1 cellular context compared by ENCODE assay signal in the genomic region with DNA sequence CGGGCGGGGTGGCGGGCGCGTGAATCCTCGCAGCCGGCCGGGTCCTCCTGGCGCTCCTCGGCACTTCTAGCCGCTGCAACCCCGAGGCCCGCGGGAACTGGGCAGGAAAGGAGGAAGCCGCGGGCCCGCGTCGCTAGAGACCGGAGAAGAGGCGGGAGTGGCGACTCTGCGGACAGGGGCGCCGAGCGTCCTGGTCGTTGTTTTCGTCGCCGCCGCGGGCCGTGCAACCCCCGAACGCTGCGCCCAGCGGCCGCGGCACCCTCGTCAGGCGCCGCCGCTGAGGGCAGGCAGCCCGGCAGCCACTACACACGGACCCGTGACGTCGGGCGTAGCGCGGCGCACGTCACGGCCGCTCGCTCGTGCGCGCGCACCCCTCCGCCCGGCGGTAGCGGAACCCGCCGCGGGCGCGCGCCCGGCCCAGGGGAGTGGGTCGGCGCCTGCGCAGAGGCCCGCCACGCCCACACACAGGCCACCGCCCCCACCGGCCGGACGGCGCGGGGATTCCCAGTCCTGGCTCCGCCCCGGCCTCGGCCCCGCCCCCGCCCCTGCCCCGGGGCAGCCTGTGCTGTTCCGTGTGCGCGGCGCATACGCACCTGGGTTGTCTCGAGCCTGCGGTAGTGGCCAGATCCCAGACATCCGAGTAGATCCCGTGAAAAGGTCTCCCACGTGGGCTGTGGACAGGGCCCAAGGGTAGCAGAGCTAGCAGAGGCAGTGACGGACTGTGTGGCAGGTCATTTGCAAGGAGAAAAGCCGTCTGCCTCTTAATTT.
TF ChIP-seq lines count a peak whose summit lies in the region.

A gene with protein sequence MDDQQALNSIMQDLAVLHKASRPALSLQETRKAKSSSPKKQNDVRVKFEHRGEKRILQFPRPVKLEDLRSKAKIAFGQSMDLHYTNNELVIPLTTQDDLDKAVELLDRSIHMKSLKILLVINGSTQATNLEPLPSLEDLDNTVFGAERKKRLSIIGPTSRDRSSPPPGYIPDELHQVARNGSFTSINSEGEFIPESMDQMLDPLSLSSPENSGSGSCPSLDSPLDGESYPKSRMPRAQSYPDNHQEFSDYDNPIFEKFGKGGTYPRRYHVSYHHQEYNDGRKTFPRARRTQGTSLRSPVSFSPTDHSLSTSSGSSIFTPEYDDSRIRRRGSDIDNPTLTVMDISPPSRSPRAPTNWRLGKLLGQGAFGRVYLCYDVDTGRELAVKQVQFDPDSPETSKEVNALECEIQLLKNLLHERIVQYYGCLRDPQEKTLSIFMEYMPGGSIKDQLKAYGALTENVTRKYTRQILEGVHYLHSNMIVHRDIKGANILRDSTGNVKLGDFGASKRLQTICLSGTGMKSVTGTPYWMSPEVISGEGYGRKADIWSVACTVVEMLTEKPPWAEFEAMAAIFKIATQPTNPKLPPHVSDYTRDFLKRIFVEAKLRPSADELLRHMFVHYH (minus strand): TSS at position 321 of the 768 bp plus-strand sequence. CDS start 44,846 bp downstream, outside the sequence.

TF ChIP-seq in GM12878, 131 proteins besides CTCF, POLR2A, EP300 and RAD21 (continued from another document and continues in another):
- TF ChIP-seq, protein P1, sequence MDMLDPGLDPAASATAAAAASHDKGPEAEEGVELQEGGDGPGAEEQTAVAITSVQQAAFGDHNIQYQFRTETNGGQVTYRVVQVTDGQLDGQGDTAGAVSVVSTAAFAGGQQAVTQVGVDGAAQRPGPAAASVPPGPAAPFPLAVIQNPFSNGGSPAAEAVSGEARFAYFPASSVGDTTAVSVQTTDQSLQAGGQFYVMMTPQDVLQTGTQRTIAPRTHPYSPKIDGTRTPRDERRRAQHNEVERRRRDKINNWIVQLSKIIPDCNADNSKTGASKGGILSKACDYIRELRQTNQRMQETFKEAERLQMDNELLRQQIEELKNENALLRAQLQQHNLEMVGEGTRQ (IDR thresholded peaks at IDR 0.05; ENCODE audit: borderline replicate concordance, low read depth, low read length), result no peak
- TF ChIP-seq, protein P2, sequence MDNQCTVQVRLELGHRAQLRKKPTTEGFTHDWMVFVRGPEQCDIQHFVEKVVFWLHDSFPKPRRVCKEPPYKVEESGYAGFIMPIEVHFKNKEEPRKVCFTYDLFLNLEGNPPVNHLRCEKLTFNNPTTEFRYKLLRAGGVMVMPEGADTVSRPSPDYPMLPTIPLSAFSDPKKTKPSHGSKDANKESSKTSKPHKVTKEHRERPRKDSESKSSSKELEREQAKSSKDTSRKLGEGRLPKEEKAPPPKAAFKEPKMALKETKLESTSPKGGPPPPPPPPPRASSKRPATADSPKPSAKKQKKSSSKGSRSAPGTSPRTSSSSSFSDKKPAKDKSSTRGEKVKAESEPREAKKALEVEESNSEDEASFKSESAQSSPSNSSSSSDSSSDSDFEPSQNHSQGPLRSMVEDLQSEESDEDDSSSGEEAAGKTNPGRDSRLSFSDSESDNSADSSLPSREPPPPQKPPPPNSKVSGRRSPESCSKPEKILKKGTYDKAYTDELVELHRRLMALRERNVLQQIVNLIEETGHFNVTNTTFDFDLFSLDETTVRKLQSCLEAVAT (IDR thresholded peaks at IDR 0.05), result no peak; the same call in 1 of the 2 replicates
- TF ChIP-seq, protein P3, sequence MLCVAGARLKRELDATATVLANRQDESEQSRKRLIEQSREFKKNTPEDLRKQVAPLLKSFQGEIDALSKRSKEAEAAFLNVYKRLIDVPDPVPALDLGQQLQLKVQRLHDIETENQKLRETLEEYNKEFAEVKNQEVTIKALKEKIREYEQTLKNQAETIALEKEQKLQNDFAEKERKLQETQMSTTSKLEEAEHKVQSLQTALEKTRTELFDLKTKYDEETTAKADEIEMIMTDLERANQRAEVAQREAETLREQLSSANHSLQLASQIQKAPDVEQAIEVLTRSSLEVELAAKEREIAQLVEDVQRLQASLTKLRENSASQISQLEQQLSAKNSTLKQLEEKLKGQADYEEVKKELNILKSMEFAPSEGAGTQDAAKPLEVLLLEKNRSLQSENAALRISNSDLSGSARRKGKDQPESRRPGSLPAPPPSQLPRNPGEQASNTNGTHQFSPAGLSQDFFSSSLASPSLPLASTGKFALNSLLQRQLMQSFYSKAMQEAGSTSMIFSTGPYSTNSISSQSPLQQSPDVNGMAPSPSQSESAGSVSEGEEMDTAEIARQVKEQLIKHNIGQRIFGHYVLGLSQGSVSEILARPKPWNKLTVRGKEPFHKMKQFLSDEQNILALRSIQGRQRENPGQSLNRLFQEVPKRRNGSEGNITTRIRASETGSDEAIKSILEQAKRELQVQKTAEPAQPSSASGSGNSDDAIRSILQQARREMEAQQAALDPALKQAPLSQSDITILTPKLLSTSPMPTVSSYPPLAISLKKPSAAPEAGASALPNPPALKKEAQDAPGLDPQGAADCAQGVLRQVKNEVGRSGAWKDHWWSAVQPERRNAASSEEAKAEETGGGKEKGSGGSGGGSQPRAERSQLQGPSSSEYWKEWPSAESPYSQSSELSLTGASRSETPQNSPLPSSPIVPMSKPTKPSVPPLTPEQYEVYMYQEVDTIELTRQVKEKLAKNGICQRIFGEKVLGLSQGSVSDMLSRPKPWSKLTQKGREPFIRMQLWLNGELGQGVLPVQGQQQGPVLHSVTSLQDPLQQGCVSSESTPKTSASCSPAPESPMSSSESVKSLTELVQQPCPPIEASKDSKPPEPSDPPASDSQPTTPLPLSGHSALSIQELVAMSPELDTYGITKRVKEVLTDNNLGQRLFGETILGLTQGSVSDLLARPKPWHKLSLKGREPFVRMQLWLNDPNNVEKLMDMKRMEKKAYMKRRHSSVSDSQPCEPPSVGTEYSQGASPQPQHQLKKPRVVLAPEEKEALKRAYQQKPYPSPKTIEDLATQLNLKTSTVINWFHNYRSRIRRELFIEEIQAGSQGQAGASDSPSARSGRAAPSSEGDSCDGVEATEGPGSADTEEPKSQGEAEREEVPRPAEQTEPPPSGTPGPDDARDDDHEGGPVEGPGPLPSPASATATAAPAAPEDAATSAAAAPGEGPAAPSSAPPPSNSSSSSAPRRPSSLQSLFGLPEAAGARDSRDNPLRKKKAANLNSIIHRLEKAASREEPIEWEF (IDR thresholded peaks at IDR 0.05; ENCODE audit: insufficient replicate concordance, low read depth, low read length), result no peak
- TF ChIP-seq CREB1 (IDR thresholded peaks at IDR 0.05; ENCODE audit: low read depth) (peak; percentile 94), TAF1 (IDR thresholded peaks at IDR 0.05; ENCODE audit: borderline replicate concordance, low read depth, low read length) (peak; percentile 58; the same call in 1 of the 2 replicates), YY1 (IDR thresholded peaks at IDR 0.05; ENCODE audit: low read depth, low read length) (peak; percentile 73), BCL11A (IDR thresholded peaks at IDR 0.05; ENCODE audit: low read depth, low read length) (no peak), CHD1 (IDR thresholded peaks at IDR 0.05; ENCODE audit: low read depth, low read length) (no peak), RB1 (IDR thresholded peaks at IDR 0.05; ENCODE audit: borderline replicate concordance) (peak; percentile 93; the same call in 1 of the 2 replicates), BACH1 (IDR thresholded peaks at IDR 0.05; ENCODE audit: borderline replicate concordance) (peak; percentile 31), CREM (IDR thresholded peaks at IDR 0.05; ENCODE audit: low read depth) (peak; percentile 87), RAD51 (IDR thresholded peaks at IDR 0.05) (no peak), SMAD1 (IDR thresholded peaks at IDR 0.05; ENCODE audit: low read depth, partially characterized antibody) (no peak), PML (IDR thresholded peaks at IDR 0.05; ENCODE audit: low read length) (0 out of 2 replicates have a peak, but pooled peaks have one; percentile 54), ESRRA (IDR thresholded peaks at IDR 0.05; ENCODE audit: low read length) (no peak), MYB (IDR thresholded peaks at IDR 0.05; ENCODE audit: borderline replicate concordance, low read depth, low read length) (no peak), EZH2 (IDR thresholded peaks at IDR 0.05; ENCODE audit: borderline replicate concordance, control insufficient read depth, low read depth, low read length) (no peak), SREBF1 (IDR thresholded peaks at IDR 0.05; ENCODE audit: low read length) (no peak), FOS (IDR thresholded peaks at IDR 0.05; ENCODE audit: borderline replicate concordance, extremely low read depth, insufficient read length) (no peak), MYC (IDR thresholded peaks at IDR 0.05; ENCODE audit: insufficient read depth, insufficient read length, insufficient replicate concordance, low read length, severe bottlenecking) (peak; percentile 23), STAT3 (IDR thresholded peaks at IDR 0.05; ENCODE audit: low read depth, low read length) (no peak), NR2C1 (IDR thresholded peaks at IDR 0.05) (0 out of 2 replicates have a peak, but pooled peaks have one; percentile 10), SMAD5 (IDR thresholded peaks at IDR 0.05; ENCODE audit: low read depth) (peak; percentile 43; the same call in 1 of the 2 replicates), SREBF2 (IDR thresholded peaks at IDR 0.05; ENCODE audit: low read length) (no peak), CBX3 (IDR thresholded peaks at IDR 0.05; ENCODE audit: borderline replicate concordance, low read depth) (no peak), GABPA (IDR thresholded peaks at IDR 0.05; ENCODE audit: low read depth) (no peak), MTA2 (IDR thresholded peaks at IDR 0.05; ENCODE audit: low read depth) (no peak), TCF7 (IDR thresholded peaks at IDR 0.05; ENCODE audit: borderline replicate concordance) (no peak), CHD2 (IDR thresholded peaks at IDR 0.05; ENCODE audit: borderline replicate concordance, low read depth, low read length) (0 out of 2 replicates have a peak, but pooled peaks have one; percentile 23), ASH2L (IDR thresholded peaks at IDR 0.05; ENCODE audit: borderline replicate concordance, low read depth) (peak; percentile 68; the same call in 1 of the 2 replicates), IKZF1 (conservative IDR thresholded peaks at IDR 0.05) (peak; percentile 76), BRCA1 (IDR thresholded peaks at IDR 0.05; ENCODE audit: low read depth, low read length) (no peak), POLR2AphosphoS5 (IDR thresholded peaks at IDR 0.05; ENCODE audit: low read length) (peak; percentile 90), ZBED1 (IDR thresholded peaks at IDR 0.05; ENCODE audit: borderline replicate concordance) (no peak), PAX5 (IDR thresholded peaks at IDR 0.05; ENCODE audit: borderline replicate concordance, low read depth, low read length) (no peak), HCFC1 (IDR thresholded peaks at IDR 0.05; ENCODE audit: low read length) (no peak)
- TF ChIP-seq, protein P4, sequence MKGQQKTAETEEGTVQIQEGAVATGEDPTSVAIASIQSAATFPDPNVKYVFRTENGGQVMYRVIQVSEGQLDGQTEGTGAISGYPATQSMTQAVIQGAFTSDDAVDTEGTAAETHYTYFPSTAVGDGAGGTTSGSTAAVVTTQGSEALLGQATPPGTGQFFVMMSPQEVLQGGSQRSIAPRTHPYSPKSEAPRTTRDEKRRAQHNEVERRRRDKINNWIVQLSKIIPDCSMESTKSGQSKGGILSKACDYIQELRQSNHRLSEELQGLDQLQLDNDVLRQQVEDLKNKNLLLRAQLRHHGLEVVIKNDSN (IDR thresholded peaks at IDR 0.05; ENCODE audit: borderline replicate concordance, extremely low read length, insufficient read depth, low read depth, low read length), result peak; percentile 24
- TF ChIP-seq, protein P5, sequence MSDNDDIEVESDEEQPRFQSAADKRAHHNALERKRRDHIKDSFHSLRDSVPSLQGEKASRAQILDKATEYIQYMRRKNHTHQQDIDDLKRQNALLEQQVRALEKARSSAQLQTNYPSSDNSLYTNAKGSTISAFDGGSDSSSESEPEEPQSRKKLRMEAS (IDR thresholded peaks at IDR 0.05; ENCODE audit: low read depth, low read length), result no peak; the same call in 1 of the 2 replicates
- TF ChIP-seq, protein P6, sequence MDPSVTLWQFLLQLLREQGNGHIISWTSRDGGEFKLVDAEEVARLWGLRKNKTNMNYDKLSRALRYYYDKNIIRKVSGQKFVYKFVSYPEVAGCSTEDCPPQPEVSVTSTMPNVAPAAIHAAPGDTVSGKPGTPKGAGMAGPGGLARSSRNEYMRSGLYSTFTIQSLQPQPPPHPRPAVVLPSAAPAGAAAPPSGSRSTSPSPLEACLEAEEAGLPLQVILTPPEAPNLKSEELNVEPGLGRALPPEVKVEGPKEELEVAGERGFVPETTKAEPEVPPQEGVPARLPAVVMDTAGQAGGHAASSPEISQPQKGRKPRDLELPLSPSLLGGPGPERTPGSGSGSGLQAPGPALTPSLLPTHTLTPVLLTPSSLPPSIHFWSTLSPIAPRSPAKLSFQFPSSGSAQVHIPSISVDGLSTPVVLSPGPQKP (IDR thresholded peaks at IDR 0.05; ENCODE audit: low read depth, low read length), result no peak
- TF ChIP-seq, protein P7, sequence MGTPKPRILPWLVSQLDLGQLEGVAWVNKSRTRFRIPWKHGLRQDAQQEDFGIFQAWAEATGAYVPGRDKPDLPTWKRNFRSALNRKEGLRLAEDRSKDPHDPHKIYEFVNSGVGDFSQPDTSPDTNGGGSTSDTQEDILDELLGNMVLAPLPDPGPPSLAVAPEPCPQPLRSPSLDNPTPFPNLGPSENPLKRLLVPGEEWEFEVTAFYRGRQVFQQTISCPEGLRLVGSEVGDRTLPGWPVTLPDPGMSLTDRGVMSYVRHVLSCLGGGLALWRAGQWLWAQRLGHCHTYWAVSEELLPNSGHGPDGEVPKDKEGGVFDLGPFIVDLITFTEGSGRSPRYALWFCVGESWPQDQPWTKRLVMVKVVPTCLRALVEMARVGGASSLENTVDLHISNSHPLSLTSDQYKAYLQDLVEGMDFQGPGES (IDR thresholded peaks at IDR 0.05), result peak; percentile 44; the same call in 1 of the 2 replicates
- TF ChIP-seq, protein P8, sequence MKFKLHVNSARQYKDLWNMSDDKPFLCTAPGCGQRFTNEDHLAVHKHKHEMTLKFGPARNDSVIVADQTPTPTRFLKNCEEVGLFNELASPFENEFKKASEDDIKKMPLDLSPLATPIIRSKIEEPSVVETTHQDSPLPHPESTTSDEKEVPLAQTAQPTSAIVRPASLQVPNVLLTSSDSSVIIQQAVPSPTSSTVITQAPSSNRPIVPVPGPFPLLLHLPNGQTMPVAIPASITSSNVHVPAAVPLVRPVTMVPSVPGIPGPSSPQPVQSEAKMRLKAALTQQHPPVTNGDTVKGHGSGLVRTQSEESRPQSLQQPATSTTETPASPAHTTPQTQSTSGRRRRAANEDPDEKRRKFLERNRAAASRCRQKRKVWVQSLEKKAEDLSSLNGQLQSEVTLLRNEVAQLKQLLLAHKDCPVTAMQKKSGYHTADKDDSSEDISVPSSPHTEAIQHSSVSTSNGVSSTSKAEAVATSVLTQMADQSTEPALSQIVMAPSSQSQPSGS (IDR thresholded peaks at IDR 0.05; ENCODE audit: low read length), result no peak
- TF ChIP-seq, protein P9, sequence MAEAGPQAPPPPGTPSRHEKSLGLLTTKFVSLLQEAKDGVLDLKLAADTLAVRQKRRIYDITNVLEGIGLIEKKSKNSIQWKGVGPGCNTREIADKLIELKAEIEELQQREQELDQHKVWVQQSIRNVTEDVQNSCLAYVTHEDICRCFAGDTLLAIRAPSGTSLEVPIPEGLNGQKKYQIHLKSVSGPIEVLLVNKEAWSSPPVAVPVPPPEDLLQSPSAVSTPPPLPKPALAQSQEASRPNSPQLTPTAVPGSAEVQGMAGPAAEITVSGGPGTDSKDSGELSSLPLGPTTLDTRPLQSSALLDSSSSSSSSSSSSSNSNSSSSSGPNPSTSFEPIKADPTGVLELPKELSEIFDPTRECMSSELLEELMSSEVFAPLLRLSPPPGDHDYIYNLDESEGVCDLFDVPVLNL (IDR thresholded peaks at IDR 0.05; ENCODE audit: low read depth, low read length), result no peak
